ENCODE assay signal across 24 cellular contexts in the genomic region with DNA sequence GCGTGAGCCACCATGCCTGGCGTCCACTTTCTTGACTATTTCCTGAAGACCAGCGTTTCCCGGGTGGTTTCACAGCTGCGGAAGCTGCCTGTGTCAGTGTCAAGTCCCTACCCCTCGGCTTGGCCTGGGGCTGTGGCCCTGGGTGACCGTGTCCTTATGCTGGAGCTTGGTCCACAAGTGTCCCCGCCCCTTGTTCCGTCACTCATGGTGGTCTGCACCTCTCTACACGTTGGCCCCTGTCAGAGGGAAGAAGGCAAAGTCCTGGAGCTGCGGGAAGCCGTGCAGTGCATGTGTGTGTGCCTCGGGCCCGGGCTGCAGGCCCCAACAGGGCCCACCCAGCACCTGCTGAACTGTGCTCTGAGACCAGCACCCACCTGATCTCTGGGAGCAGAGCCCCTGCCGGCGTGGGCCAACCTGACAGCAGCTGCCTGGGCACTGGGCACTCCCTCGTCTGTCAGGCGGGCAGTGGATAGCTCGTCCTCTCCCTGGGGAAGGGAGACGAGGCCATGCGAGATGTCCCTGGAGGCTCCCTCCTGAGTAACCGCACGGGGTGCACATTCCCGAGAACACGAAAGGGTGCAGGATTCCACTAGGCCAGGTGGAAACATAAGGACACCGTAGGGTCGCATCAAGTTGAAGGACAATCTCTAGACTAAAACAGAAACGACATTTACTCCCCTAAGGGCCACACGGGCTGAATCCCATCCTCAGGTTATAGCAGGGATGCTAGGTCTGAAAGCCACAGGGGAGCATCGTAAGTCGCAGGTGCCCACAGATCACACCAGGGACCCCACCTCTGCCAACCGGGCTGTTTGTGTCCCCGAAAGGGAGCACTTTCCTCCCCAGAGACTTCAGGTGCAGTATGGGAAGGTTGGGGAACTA. TPM values are rescaled to one million over a fixed set of nuclear protein-coding genes. Genes with fewer than 3 reads are reported as not detected.
DNase-seq lines count a peak whose midpoint lies in the region; ATAC-seq, FAIRE-seq and TF ChIP-seq lines count a peak whose summit lies in the region.
"Had no signal": no experiment of that assay in that cellular context is flagged by ENCODE, and none has a peak within 500 bp of the region (broad histone marks: within the 10 kb centered on the region; RNA-seq: fewer than 3 reads in every experiment).

No MANE protein-coding gene starts in this region.

- peaks cover 10% of the 10 kb centered on the region for H3K27me3 Mint-ChIP-seq in activated T-cell treated with anti-CD3 and anti-CD28 coated beads, Interleukin-2, amount 50 U/mL, for 72 hours (ENCODE audit: low read depth)
- peaks cover 7% of the 10 kb centered on the region for H3K27me3 Mint-ChIP-seq in activated CD4-positive, alpha-beta memory T cell treated with anti-CD3 and anti-CD28 coated beads for 36 hours
- H3K27me3 Mint-ChIP-seq in activated CD4-positive, alpha-beta T cell treated with anti-CD3 and anti-CD28 coated beads, Interleukin-2, amount 10 ng/mL, durations not matched to agents 24 days and 14 days = peaks cover 9% of the 10 kb centered on the region

- no peak for TF ChIP-seq CTCF in HepG2 (CRISPR knock-in tag; IDR thresholded peaks at IDR 0.05)

- H3K36me3 ChIP-seq in HepG2 (replicated peaks in 1 of 2; ENCODE audit: control insufficient read depth in 1 of 2, insufficient read depth in 2 of 2, low read length in 2 of 2) = peaks cover 2 to 4% of the 10 kb centered on the region in 2 experiments; a peak in 3 of 5 replicates
- H3K36me3 ChIP-seq: thoracic aorta had no signal

- TF ChIP-seq POLR2A in HepG2 (IDR thresholded peaks at IDR 0.05; ENCODE audit: insufficient read depth in 1 of 2, low read depth in 2 of 2, low read length in 2 of 2) = no peak

- peaks cover 19% of the 10 kb centered on the region for H3K4me1 Mint-ChIP-seq in activated T-cell treated with anti-CD3 and anti-CD28 coated beads, Interleukin-2, amount 50 U/mL, for 72 hours (ENCODE audit: low read depth)
- peaks cover 11% of the 10 kb centered on the region for H3K4me1 Mint-ChIP-seq in activated CD4-positive, alpha-beta memory T cell treated with anti-CD3 and anti-CD28 coated beads for 36 hours (ENCODE audit: low read depth)
- H3K4me1 Mint-ChIP-seq in activated CD4-positive, alpha-beta T cell treated with anti-CD3 and anti-CD28 coated beads, Interleukin-2, amount 10 ng/mL, durations not matched to agents 24 days and 14 days = peaks cover 9% of the 10 kb centered on the region

- peaks cover 7 to 37% of the 10 kb centered on the region in 2 experiments; a peak in 4 of 5 replicates for H3K27me3 ChIP-seq in HepG2 (ENCODE audit: control insufficient read depth in 1 of 2, insufficient read depth in 2 of 2, low read length in 2 of 2)

- intact Hi-C loops in activated CD4-positive, alpha-beta memory T cell treated with anti-CD3 and anti-CD28 coated beads for 36 hours (cut with micrococcal nuclease) = loop anchor here (5.0 kb wide), 3 partner anchors 86 to 189 kb away; a partner anchor contains a TSS
- intact Hi-C loops in HepG2 (cut with micrococcal nuclease; ENCODE audit: unreplicated experiment) = no loop called here
- intact Hi-C loops in activated CD4-positive, alpha-beta T cell treated with anti-CD3 and anti-CD28 coated beads, Interleukin-2, amount 10 ng/mL, durations not matched to agents 24 days and 14 days (cut with micrococcal nuclease) = no loop called here

- H3K9me3 Mint-ChIP-seq in activated T-cell treated with anti-CD3 and anti-CD28 coated beads, Interleukin-2, amount 50 U/mL, for 72 hours = peaks cover 0 to 3% of the 10 kb centered on the region in 2 donors
- H3K9me3 Mint-ChIP-seq in activated CD4-positive, alpha-beta memory T cell treated with anti-CD3 and anti-CD28 coated beads for 36 hours = peaks cover 5% of the 10 kb centered on the region
- H3K9me3 Mint-ChIP-seq in activated CD4-positive, alpha-beta T cell treated with anti-CD3 and anti-CD28 coated beads, Interleukin-2, amount 10 ng/mL, durations not matched to agents 24 days and 14 days = peaks cover 2% of the 10 kb centered on the region

- H3K4me3 ChIP-seq in HepG2 (replicated peaks in 1 of 3; ENCODE audit: insufficient read depth in 1 of 3, low read depth in 2 of 3, low read length in 3 of 3) = 0 out of 6 replicates have a peak overlapping the region, but pooled peaks of 1 of the 3 experiments have one; percentile 3
- H3K4me3 ChIP-seq: gastroesophageal sphincter, GM12878, left lung, thoracic aorta had no signal

- BruUV-seq in HepG2 (replicated peaks; lab: Mats Ljungman, UMichigan) = no TSS peak

- CTCF ChIA-PET in activated CD4-positive, alpha-beta memory T cell treated with anti-CD3 and anti-CD28 coated beads for 36 hours (lab: Charles Lee) = interaction anchor here (1.3 to 3.3 kb wide), 2 partner anchors 133 to 174 kb away, joined by 5 to 13 read pairs; no protein-coding TSS in a partner anchor
- CTCF ChIA-PET in HepG2 (lab: Yijun Ruan, JAX; ENCODE audit: low intra/inter-chr PET ratio, low total read pairs) = no interaction called here

- H3K4me3 Mint-ChIP-seq in activated T-cell treated with anti-CD3 and anti-CD28 coated beads, Interleukin-2, amount 50 U/mL, for 72 hours = peak overlapping the region; percentile 55 to 86
- H3K4me3 Mint-ChIP-seq in activated CD4-positive, alpha-beta memory T cell treated with anti-CD3 and anti-CD28 coated beads for 36 hours = no peak overlapping the region
- no peak overlapping the region for H3K4me3 Mint-ChIP-seq in activated CD4-positive, alpha-beta T cell treated with anti-CD3 and anti-CD28 coated beads, Interleukin-2, amount 10 ng/mL, durations not matched to agents 24 days and 14 days
- H3K4me3 Mint-ChIP-seq: activated CD8-positive, alpha-beta memory T cell treated with anti-CD3 and anti-CD28 coated beads, Interleukin-2, amount 10 ng/mL, durations not matched to agents 7 days and 5 days had no signal

- peaks cover 44% of the 10 kb centered on the region for H3K4me1 ChIP-seq in HepG2 (ENCODE audit: insufficient read depth, low read length)

- no peak overlapping the region; the same call in 1 of the 2 replicates for H3K4me2 ChIP-seq in HepG2 (ENCODE audit: low read depth, low read length)

- H4K20me1 ChIP-seq in HepG2 (ENCODE audit: insufficient read depth, low read length) = no peaks in the 10 kb centered on the region

- H3K9me3 ChIP-seq in HepG2 (ENCODE audit: low read length) = peaks cover 5% of the 10 kb centered on the region
- H3K9me3 ChIP-seq: thoracic aorta had no signal

- TF ChIP-seq RAD21 in HepG2 (CRISPR knock-in tag; IDR thresholded peaks at IDR 0.05) = no peak

- FAIRE-seq in HepG2 (lab: Jason Lieb, UNC) = no peak
- FAIRE-seq: GM12878 had no signal

- H2AFZ ChIP-seq in HepG2 (ENCODE audit: low read length) = no peak overlapping the region

- TF ChIP-seq EP300 in HepG2 (IDR thresholded peaks at IDR 0.05; ENCODE audit: low read depth in 2 of 2, low read length in 2 of 2) (no peak), HepG2 (CRISPR knock-in tag; IDR thresholded peaks at IDR 0.05; ENCODE audit: borderline replicate concordance) (no peak)

- DNase-seq in activated T-cell treated with anti-CD3 and anti-CD28 coated beads, Interleukin-2, amount 50 U/mL, for 72 hours = no peak
- no peak for DNase-seq in activated T-cell treated with anti-CD3 and anti-CD28 coated beads, Interleukin-2, amount 50 U/mL, for 48 hours
- DNase-seq in activated CD4-positive, alpha-beta memory T cell treated with anti-CD3 and anti-CD28 coated beads for 36 hours = peak; percentile 9
- DNase-seq in HepG2 (ENCODE audit: low spot score) (no peak), retina (peak; percentile 2), EL (no peak)
- DNase-seq in stimulated activated CD4-positive, alpha-beta T cell treated with anti-CD3 and anti-CD28 coated beads, Interleukin-15, amount 100 ng/mL, for 24 hours = no peak
- no peak for DNase-seq in activated CD4-positive, alpha-beta T cell treated with anti-CD3 and anti-CD28 coated beads, Interleukin-2, amount 10 ng/mL, durations not matched to agents 24 days and 14 days
- DNase-seq: activated CD4-positive, CD25-positive, alpha-beta regulatory T cell; activated CD8-positive, alpha-beta memory T cell treated with anti-CD3 and anti-CD28 coated beads, Interleukin-2, amount 10 ng/mL, durations not matched to agents 7 days and 5 days; activated naive CD4-positive, alpha-beta T cell; C1 segment of cervical spinal cord; DMS 273 treated with DMSO at 0.1 percent for 48 hours; GDM1; Karpas-422; NCI-H774; OCI-M1 had no signal

- WGBS in HepG2 (ENCODE audit: low lambda C conversion rate) = 35% methylated on average over 18 of the region's 33 CpGs

- no peak overlapping the region for H3K9ac ChIP-seq in HepG2 (ENCODE audit: insufficient read depth, low read depth, low read length)

- peaks cover 4 to 9% of the 10 kb centered on the region in 2 donors for H3K36me3 Mint-ChIP-seq in activated T-cell treated with anti-CD3 and anti-CD28 coated beads, Interleukin-2, amount 50 U/mL, for 72 hours (ENCODE audit: insufficient read depth in 2 of 2)
- peaks cover 12% of the 10 kb centered on the region for H3K36me3 Mint-ChIP-seq in activated CD4-positive, alpha-beta memory T cell treated with anti-CD3 and anti-CD28 coated beads for 36 hours
- peaks cover 11% of the 10 kb centered on the region for H3K36me3 Mint-ChIP-seq in activated CD4-positive, alpha-beta T cell treated with anti-CD3 and anti-CD28 coated beads, Interleukin-2, amount 10 ng/mL, durations not matched to agents 24 days and 14 days (ENCODE audit: low read depth)

- ATAC-seq in activated T-cell treated with anti-CD3 and anti-CD28 coated beads, Interleukin-2, amount 50 U/mL, for 72 hours (replicated peaks in 1 of 2) = no peak
- ATAC-seq in HepG2 = no peak
- ATAC-seq: activated CD8-positive, alpha-beta memory T cell treated with anti-CD3 and anti-CD28 coated beads, Interleukin-2, amount 10 ng/mL, durations not matched to agents 7 days and 5 days; gastroesophageal sphincter; GM12878; left lung had no signal

- in situ Hi-C loops in HepG2 (cut with HindIII; ENCODE audit: extremely low pct_ligation_motif_present, low pct_unique_long_range_greater_than_20kb) = no loop called here

- H3K79me2 ChIP-seq in HepG2 (ENCODE audit: insufficient read depth, low read length) = peaks cover 6% of the 10 kb centered on the region

- no peak overlapping the region for H3K27ac Mint-ChIP-seq in activated T-cell treated with anti-CD3 and anti-CD28 coated beads, Interleukin-2, amount 50 U/mL, for 72 hours
- no peak overlapping the region for H3K27ac Mint-ChIP-seq in activated CD4-positive, alpha-beta memory T cell treated with anti-CD3 and anti-CD28 coated beads for 36 hours
- no peak overlapping the region for H3K27ac Mint-ChIP-seq in activated CD4-positive, alpha-beta T cell treated with anti-CD3 and anti-CD28 coated beads, Interleukin-2, amount 10 ng/mL, durations not matched to agents 24 days and 14 days
- H3K27ac Mint-ChIP-seq: activated CD8-positive, alpha-beta memory T cell treated with anti-CD3 and anti-CD28 coated beads, Interleukin-2, amount 10 ng/mL, durations not matched to agents 7 days and 5 days had no signal

- no peak overlapping the region for H3K27ac ChIP-seq in HepG2 (ENCODE audit: extremely low read length, insufficient read depth, low read length)
- H3K27ac ChIP-seq: epithelial cell of prostate, gastroesophageal sphincter, left lung, thoracic aorta had no signal

- POLR2A ChIA-PET in activated CD4-positive, alpha-beta memory T cell treated with anti-CD3 and anti-CD28 coated beads for 36 hours (lab: Charles Lee) = no interaction called here
- POLR2A ChIA-PET in HepG2 (lab: Yijun Ruan, JAX) = interaction anchor here (0.9 kb wide), 1 partner anchor 46 kb away, joined by 3 read pairs; no protein-coding TSS in a partner anchor

RNA-seq across cellular contexts. Expression of a gene that starts 2.4 kb away (rescaled TPM):
- total RNA-seq in activated T-cell treated with anti-CD3 and anti-CD28 coated beads, Interleukin-2, amount 50 U/mL, for 72 hours = 10 to 100 TPM; 18.0 to 18.6 TPM
- 10 to 100 TPM; 19.5 to 20.5 TPM for total RNA-seq in activated CD4-positive, alpha-beta memory T cell treated with anti-CD3 and anti-CD28 coated beads for 36 hours
- total RNA-seq in HepG2 (2016; rRNA removed; fragmentation: Illumina TruSeq; extraction: Trizol) = 3.8 and 6.7 TPM in 2 replicates
- 6.3 and 6.8 TPM in 2 replicates for total RNA-seq in HepG2 (2016; cell fraction: cytosol; rRNA removed; fragmentation: Illumina TruSeq; extraction: Trizol; ENCODE audit: low read depth)
- 3.6 and 6.6 TPM in 2 replicates for total RNA-seq in HepG2 (2016; cell fraction: insoluble cytoplasmic fraction; rRNA removed; fragmentation: Illumina TruSeq; extraction: Trizol)
- 7.4 and 7.9 TPM in 2 replicates for total RNA-seq in HepG2 (2016; cell fraction: membrane; rRNA removed; fragmentation: Illumina TruSeq; extraction: Trizol)
- total RNA-seq in HepG2 (2016; cell fraction: nucleus; rRNA removed; fragmentation: Illumina TruSeq; extraction: Trizol) = 6.3 and 7.7 TPM in 2 replicates
- polyA plus RNA-seq in HepG2 (2011; rRNA removed) = 3.8 and 4.2 TPM in 2 replicates
- 1.7 and 4.2 TPM in 2 replicates for polyA plus RNA-seq in HepG2 (2011; cell fraction: cytosol; rRNA removed)
- polyA plus RNA-seq in HepG2 (2011; cell fraction: nucleus; rRNA removed) = 22.9 and 35.9 TPM in 2 replicates
- 2.8 and 3.2 TPM in 2 replicates for polyA plus RNA-seq in HepG2 (2012)
- polyA plus RNA-seq in HepG2 (2016; cell fraction: cytosol; fragmentation: Illumina TruSeq; extraction: Trizol; ENCODE audit: low read depth) = 4.7 and 6.0 TPM in 2 replicates
- polyA plus RNA-seq in HepG2 (2016; cell fraction: insoluble cytoplasmic fraction; fragmentation: Illumina TruSeq; extraction: Trizol; ENCODE audit: low read depth) = 3.5 and 4.0 TPM in 2 replicates
- polyA plus RNA-seq in HepG2 (2016; cell fraction: membrane; fragmentation: Illumina TruSeq; extraction: Trizol; ENCODE audit: low read depth) = 7.0 and 8.1 TPM in 2 replicates
- 19.9 and 20.1 TPM in 2 replicates for polyA plus RNA-seq in HepG2 (2016; cell fraction: nucleus; fragmentation: Illumina TruSeq; extraction: Trizol; ENCODE audit: insufficient read depth, low read depth)
- 2.9 and 5.6 TPM in 2 replicates for polyA minus RNA-seq in HepG2 (2011; rRNA and poly(A)+ RNA removed; ENCODE audit: low replicate concordance)
- polyA minus RNA-seq in HepG2 (2011; cell fraction: cytosol; rRNA and poly(A)+ RNA removed) = 2.1 and 2.2 TPM in 2 replicates
- 3.7 and 4.5 TPM in 2 replicates for polyA minus RNA-seq in HepG2 (2011; cell fraction: nucleus; rRNA and poly(A)+ RNA removed)
- 24.5 and 28.0 TPM in 2 replicates for total RNA-seq in activated CD4-positive, alpha-beta T cell treated with anti-CD3 and anti-CD28 coated beads, Interleukin-2, amount 10 ng/mL, durations not matched to agents 24 days and 14 days

RNA-seq across cellular contexts. Expression of a gene that starts 44.1 kb away (rescaled TPM):
- under 1 TPM in 1 of 2 donors, not detected in 1; 0.12 TPM for total RNA-seq in activated T-cell treated with anti-CD3 and anti-CD28 coated beads, Interleukin-2, amount 50 U/mL, for 72 hours
- total RNA-seq in activated CD4-positive, alpha-beta memory T cell treated with anti-CD3 and anti-CD28 coated beads for 36 hours = not detected
- not detected in 2 replicates for total RNA-seq in HepG2 (2016; rRNA removed; fragmentation: Illumina TruSeq; extraction: Trizol)
- total RNA-seq in HepG2 (2016; cell fraction: cytosol; rRNA removed; fragmentation: Illumina TruSeq; extraction: Trizol; ENCODE audit: low read depth) = not detected in 2 replicates
- total RNA-seq in HepG2 (2016; cell fraction: insoluble cytoplasmic fraction; rRNA removed; fragmentation: Illumina TruSeq; extraction: Trizol) = not detected in 2 replicates
- total RNA-seq in HepG2 (2016; cell fraction: membrane; rRNA removed; fragmentation: Illumina TruSeq; extraction: Trizol) = not detected in 2 replicates
- total RNA-seq in HepG2 (2016; cell fraction: nucleus; rRNA removed; fragmentation: Illumina TruSeq; extraction: Trizol) = not detected in 2 replicates
- polyA plus RNA-seq in HepG2 (2011; rRNA removed) = 0.03 and 0.05 TPM in 2 replicates
- polyA plus RNA-seq in HepG2 (2011; cell fraction: cytosol; rRNA removed) = 0.04 TPM in 1 of 2 replicates, not detected in the other
- not detected in 2 replicates for polyA plus RNA-seq in HepG2 (2011; cell fraction: nucleus; rRNA removed)
- polyA plus RNA-seq in HepG2 (2012) = 0.07 and 0.08 TPM in 2 replicates
- not detected in 2 replicates for polyA plus RNA-seq in HepG2 (2016; cell fraction: cytosol; fragmentation: Illumina TruSeq; extraction: Trizol; ENCODE audit: low read depth)
- not detected in 2 replicates for polyA plus RNA-seq in HepG2 (2016; cell fraction: insoluble cytoplasmic fraction; fragmentation: Illumina TruSeq; extraction: Trizol; ENCODE audit: low read depth)
- polyA plus RNA-seq in HepG2 (2016; cell fraction: membrane; fragmentation: Illumina TruSeq; extraction: Trizol; ENCODE audit: low read depth) = not detected in 2 replicates
- not detected in 2 replicates for polyA plus RNA-seq in HepG2 (2016; cell fraction: nucleus; fragmentation: Illumina TruSeq; extraction: Trizol; ENCODE audit: insufficient read depth, low read depth)
- polyA minus RNA-seq in HepG2 (2011; rRNA and poly(A)+ RNA removed; ENCODE audit: low replicate concordance) = 2.1 TPM in 1 of 2 replicates, not detected in the other
- polyA minus RNA-seq in HepG2 (2011; cell fraction: cytosol; rRNA and poly(A)+ RNA removed) = not detected in 2 replicates
- polyA minus RNA-seq in HepG2 (2011; cell fraction: nucleus; rRNA and poly(A)+ RNA removed) = 0.26 TPM in 1 of 2 replicates, not detected in the other
- not detected in 2 replicates for total RNA-seq in activated CD4-positive, alpha-beta T cell treated with anti-CD3 and anti-CD28 coated beads, Interleukin-2, amount 10 ng/mL, durations not matched to agents 24 days and 14 days
- total RNA-seq: A172; activated CD8-positive, alpha-beta memory T cell treated with anti-CD3 and anti-CD28 coated beads, Interleukin-2, amount 10 ng/mL, durations not matched to agents 7 days and 5 days; SK-MEL-5 had no signal
- polyA plus RNA-seq: GM12878 had no signal

RNA-seq across cellular contexts. Expression of a gene that starts 55.4 kb away (rescaled TPM):
- under 1 TPM in 1 of 2 donors, not detected in 1; 0.36 TPM for total RNA-seq in activated T-cell treated with anti-CD3 and anti-CD28 coated beads, Interleukin-2, amount 50 U/mL, for 72 hours
- not detected for total RNA-seq in activated CD4-positive, alpha-beta memory T cell treated with anti-CD3 and anti-CD28 coated beads for 36 hours
- total RNA-seq in HepG2 (2016; rRNA removed; fragmentation: Illumina TruSeq; extraction: Trizol) = not detected in 2 replicates
- total RNA-seq in HepG2 (2016; cell fraction: cytosol; rRNA removed; fragmentation: Illumina TruSeq; extraction: Trizol; ENCODE audit: low read depth) = not detected in 2 replicates
- not detected in 2 replicates for total RNA-seq in HepG2 (2016; cell fraction: insoluble cytoplasmic fraction; rRNA removed; fragmentation: Illumina TruSeq; extraction: Trizol)
- total RNA-seq in HepG2 (2016; cell fraction: membrane; rRNA removed; fragmentation: Illumina TruSeq; extraction: Trizol) = not detected in 2 replicates
- not detected in 2 replicates for total RNA-seq in HepG2 (2016; cell fraction: nucleus; rRNA removed; fragmentation: Illumina TruSeq; extraction: Trizol)
- not detected in 2 replicates for polyA plus RNA-seq in HepG2 (2011; rRNA removed)
- 0.06 and 0.08 TPM in 2 replicates for polyA plus RNA-seq in HepG2 (2011; cell fraction: cytosol; rRNA removed)
- polyA plus RNA-seq in HepG2 (2011; cell fraction: nucleus; rRNA removed) = 0.24 and 0.48 TPM in 2 replicates
- 0.07 TPM in 1 of 2 replicates, not detected in the other for polyA plus RNA-seq in HepG2 (2012)
- not detected in 2 replicates for polyA plus RNA-seq in HepG2 (2016; cell fraction: cytosol; fragmentation: Illumina TruSeq; extraction: Trizol; ENCODE audit: low read depth)
- not detected in 2 replicates for polyA plus RNA-seq in HepG2 (2016; cell fraction: insoluble cytoplasmic fraction; fragmentation: Illumina TruSeq; extraction: Trizol; ENCODE audit: low read depth)
- polyA plus RNA-seq in HepG2 (2016; cell fraction: membrane; fragmentation: Illumina TruSeq; extraction: Trizol; ENCODE audit: low read depth) = not detected in 2 replicates
- not detected in 2 replicates for polyA plus RNA-seq in HepG2 (2016; cell fraction: nucleus; fragmentation: Illumina TruSeq; extraction: Trizol; ENCODE audit: insufficient read depth, low read depth)
- 0.18 TPM in 1 of 2 replicates, not detected in the other for polyA minus RNA-seq in HepG2 (2011; rRNA and poly(A)+ RNA removed; ENCODE audit: low replicate concordance)
- not detected in 2 replicates for polyA minus RNA-seq in HepG2 (2011; cell fraction: cytosol; rRNA and poly(A)+ RNA removed)
- not detected in 2 replicates for polyA minus RNA-seq in HepG2 (2011; cell fraction: nucleus; rRNA and poly(A)+ RNA removed)
- total RNA-seq in activated CD4-positive, alpha-beta T cell treated with anti-CD3 and anti-CD28 coated beads, Interleukin-2, amount 10 ng/mL, durations not matched to agents 24 days and 14 days = not detected in 2 replicates
- total RNA-seq: A172; activated CD8-positive, alpha-beta memory T cell treated with anti-CD3 and anti-CD28 coated beads, Interleukin-2, amount 10 ng/mL, durations not matched to agents 7 days and 5 days; GM12878; SK-MEL-5; thoracic aorta had no signal
- polyA plus RNA-seq: GM12878 had no signal

Comparison
In these comparisons a context has a peak if more than half of its experiments do, and no peak if none do; other contexts are left out.
1. DNase-seq: peak in activated CD4-positive, alpha-beta memory T cell treated with anti-CD3 and anti-CD28 coated beads for 36 hours (single experiment) and retina (single experiment); none in activated T-cell treated with anti-CD3 and anti-CD28 coated beads, Interleukin-2, amount 50 U/mL, for 72 hours (0 of 2), activated T-cell treated with anti-CD3 and anti-CD28 coated beads, Interleukin-2, amount 50 U/mL, for 48 hours (0 of 2), HepG2 (single experiment), stimulated activated CD4-positive, alpha-beta T cell treated with anti-CD3 and anti-CD28 coated beads, Interleukin-15, amount 100 ng/mL, for 24 hours (single experiment), activated CD4-positive, alpha-beta T cell treated with anti-CD3 and anti-CD28 coated beads, Interleukin-2, amount 10 ng/mL, durations not matched to agents 24 days and 14 days (single experiment) and EL (single experiment).
2. H3K4me3 Mint-ChIP-seq: peak in activated T-cell treated with anti-CD3 and anti-CD28 coated beads, Interleukin-2, amount 50 U/mL, for 72 hours (2 of 2); none in activated CD4-positive, alpha-beta memory T cell treated with anti-CD3 and anti-CD28 coated beads for 36 hours (single experiment) and activated CD4-positive, alpha-beta T cell treated with anti-CD3 and anti-CD28 coated beads, Interleukin-2, amount 10 ng/mL, durations not matched to agents 24 days and 14 days (single experiment).